9 cellular contexts compared by ENCODE assay signal in the genomic region with DNA sequence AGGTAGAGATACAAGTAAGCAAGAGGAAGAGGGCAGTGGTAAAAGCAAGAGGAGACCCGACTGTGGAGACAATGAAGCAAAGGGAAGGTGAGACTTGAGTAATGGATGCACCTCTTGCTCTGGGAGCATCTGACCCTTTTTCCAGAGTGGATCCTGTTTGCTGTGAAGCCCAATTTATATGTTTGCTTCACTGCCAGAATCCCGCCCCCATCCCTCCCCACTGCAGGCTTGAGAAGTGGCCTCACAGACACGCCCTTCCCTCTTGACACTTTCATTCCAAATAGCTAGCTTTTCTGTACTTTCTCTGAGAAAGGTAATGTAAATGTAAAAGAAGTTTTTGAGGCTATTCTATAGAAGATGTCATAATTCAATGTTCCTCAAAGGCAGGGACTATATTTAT. TPM values are rescaled to one million over a fixed set of nuclear protein-coding genes. Genes with fewer than 3 reads are reported as not detected.
DNase-seq lines count a peak whose midpoint lies in the region; ATAC-seq, FAIRE-seq and TF ChIP-seq lines count a peak whose summit lies in the region.
"Had no signal": no experiment of that assay in that cellular context is flagged by ENCODE, and none has a peak within 500 bp of the region (broad histone marks: within the 10 kb centered on the region; RNA-seq: fewer than 3 reads in every experiment).

No MANE protein-coding gene starts in this region.

- H4K20me1 ChIP-seq in keratinocyte (ENCODE audit: control insufficient read depth, extremely low read depth, insufficient read depth, low read length) = no peaks in the 10 kb centered on the region

- intact Hi-C loops in Right ventricle myocardium inferior (cut with DNase I) = loop anchor here (2.0 kb wide), 1 partner anchor 38 kb away; a partner anchor contains a TSS

- ATAC-seq in Right ventricle myocardium inferior (no peak), WTC11 (no peak), GM19395 (IDR thresholded peaks at IDR 0.05; ENCODE audit: unreplicated experiment) (no peak)

- H3K4me1 ChIP-seq in cardiac muscle cell (ENCODE audit: low read depth) = peaks cover 19% of the 10 kb centered on the region
- H3K4me1 ChIP-seq in keratinocyte (ENCODE audit: control insufficient read depth, extremely low read depth, insufficient read depth, low read length) = peaks cover 14% of the 10 kb centered on the region

- CTCF ChIA-PET in WTC11 (lab: Charles Lee) = interaction anchor here (1.0 to 2.2 kb wide), 8 partner anchors 11 to 280 kb away, joined by 3 to 16 read pairs (median 5); a partner anchor contains a TSS

- H3K9me3 ChIP-seq in cardiac muscle cell (ENCODE audit: low read depth) (no peaks in the 10 kb centered on the region), keratinocyte (ENCODE audit: control insufficient read depth, low read depth, low read length) (no peaks in the 10 kb centered on the region)

- peak overlapping the region; percentile 94 for H3K4me2 ChIP-seq in keratinocyte (ENCODE audit: control insufficient read depth, extremely low read depth, insufficient read depth, low read depth, low read length)

- H3K4me1 Mint-ChIP-seq in WTC11 (peaks cover 16% of the 10 kb centered on the region), type B pancreatic cell (ENCODE audit: unreplicated experiment) (peaks cover 34% of the 10 kb centered on the region)

- H3K27ac Mint-ChIP-seq in WTC11 (peak overlapping the region; percentile 61; the same call in 1 of the 2 replicates), type B pancreatic cell (peak overlapping the region; percentile 96)

- H3K27ac ChIP-seq in cardiac muscle cell (peak overlapping the region; percentile 94), keratinocyte (ENCODE audit: control insufficient read depth, insufficient read depth, low read length) (no peak overlapping the region)

- H3K27me3 ChIP-seq in cardiac muscle cell (no peaks in the 10 kb centered on the region), keratinocyte (ENCODE audit: control insufficient read depth, extremely low read depth, insufficient read depth, low read length) (no peaks in the 10 kb centered on the region)

- H3K27me3 Mint-ChIP-seq in WTC11 (ENCODE audit: low read depth) (peaks cover 18% of the 10 kb centered on the region), type B pancreatic cell (peaks cover 13% of the 10 kb centered on the region)

- POLR2A ChIA-PET in WTC11 (lab: Charles Lee) = interaction anchor here (0.7 to 2.2 kb wide), 7 partner anchors 9 to 1706 kb away, joined by 3 to 16 read pairs (median 5); a partner anchor contains a TSS

- peaks cover 6% of the 10 kb centered on the region for H3K79me2 ChIP-seq in keratinocyte (ENCODE audit: control insufficient read depth, insufficient read depth, low read length)

- H3K9me3 Mint-ChIP-seq in WTC11 (peaks cover 17% of the 10 kb centered on the region), type B pancreatic cell (no peaks in the 10 kb centered on the region)

- H3K4me3 Mint-ChIP-seq in WTC11 = peak overlapping the region; percentile 92
- peak overlapping the region; percentile 99 for H3K4me3 Mint-ChIP-seq in type B pancreatic cell

- H3K4me3 ChIP-seq in cardiac muscle cell (peak overlapping the region; percentile 81), keratinocyte (ENCODE audit: control insufficient read depth in 2 of 3, extremely low read depth in 1 of 3, insufficient read depth in 2 of 3, low read depth in 1 of 3, low read length in 3 of 3) (peak overlapping the region in 2 of 3 experiments; percentile 89 to 95)

- peak overlapping the region; percentile 97 for H2AFZ ChIP-seq in keratinocyte (ENCODE audit: control insufficient read depth, low read length)

- dilution Hi-C loops in keratinocyte (cut with MboI; ENCODE audit: extremely low pct_ligation_motif_present, low sequenced_read_pairs) = no loop called here

- peak; percentile 8 to 11 for DNase-seq in cardiac muscle cell (ENCODE audit: low read depth in 1 of 2, low spot score in 1 of 2)
- no peak for DNase-seq in Right ventricle myocardium inferior (ENCODE audit: missing footprints)
- peak; percentile 14 for DNase-seq in WTC11 (ENCODE audit: low spot score)
- no peak for DNase-seq in keratinocyte (ENCODE audit: low read depth, low spot score)
- DNase-seq in type B pancreatic cell (ENCODE audit: extremely low spot score, unreplicated experiment) = no peak
- DNase-seq in HTR-8/SVneo (ENCODE audit: insufficient read length, low spot score) = no peak
- DNase-seq in HuH-7 (ENCODE audit: low spot score) = no peak
- DNase-seq: KG1 had no signal

- TF ChIP-seq CTCF in cardiac muscle cell (IDR thresholded peaks at IDR 0.05; ENCODE audit: low read depth, low read length) (no peak), WTC11 (IDR thresholded peaks at IDR 0.05) (no peak), keratinocyte (optimal IDR thresholded peaks at IDR 0.05 in 1 of 3, IDR thresholded peaks at IDR 0.05 in 1 of 3, conservative IDR thresholded peaks at IDR 0.05 in 1 of 3; ENCODE audit: extremely low read depth in 1 of 3, insufficient read depth in 2 of 3, low read length in 3 of 3) (no peak), type B pancreatic cell (conservative IDR thresholded peaks at IDR 0.05) (no peak)

- peaks cover 5% of the 10 kb centered on the region for H3K36me3 ChIP-seq in cardiac muscle cell
- peaks cover 0 to under 1% of the 10 kb centered on the region in 2 experiments for H3K36me3 ChIP-seq in keratinocyte (ENCODE audit: control insufficient read depth in 2 of 2, extremely low read depth in 1 of 2, insufficient read depth in 2 of 2, low read length in 2 of 2)

- no peak for FAIRE-seq in keratinocyte (lab: Jason Lieb, UNC)
- no peak for FAIRE-seq in HTR-8/SVneo (lab: Jason Lieb, UNC)

- H3K36me3 Mint-ChIP-seq in WTC11 (peaks cover 19% of the 10 kb centered on the region), type B pancreatic cell (peaks cover 10% of the 10 kb centered on the region)

- no peaks in the 10 kb centered on the region for H3K9me1 ChIP-seq in keratinocyte (ENCODE audit: control insufficient read depth, extremely low read depth, insufficient read depth, low read length)

- H3K9ac ChIP-seq in keratinocyte (ENCODE audit: control insufficient read depth, extremely low read depth, insufficient read depth, low read length) = no peak overlapping the region

RNA-seq across cellular contexts. Expression of a gene that starts 0.7 kb away (rescaled TPM):
- 118 and 152 TPM in 2 replicates for total RNA-seq in cardiac muscle cell
- polyA plus RNA-seq in cardiac muscle cell = 148 and 163 TPM in 2 replicates
- 637 TPM for total RNA-seq in Right ventricle myocardium inferior
- total RNA-seq in WTC11 (2021) = 99.3 to 109 TPM (median 108 TPM) in 3 replicates
- 67.1 to 105 TPM (median 67.9 TPM) in 3 replicates for polyA plus RNA-seq in keratinocyte
- polyA plus RNA-seq in keratinocyte (2011; ENCODE audit: low read depth) = 40.7 TPM
- polyA plus RNA-seq in keratinocyte (2011; cell fraction: cytosol; rRNA removed) = 45.6 and 57.0 TPM in 2 replicates
- 106 and 108 TPM in 2 replicates for polyA plus RNA-seq in keratinocyte (2011; cell fraction: nucleus; rRNA removed)
- 38.7 and 51.2 TPM in 2 replicates for polyA plus RNA-seq in keratinocyte (2012; ENCODE audit: low replicate concordance)
- 63.3 to 84.0 TPM (median 70.0 TPM) in 3 replicates for polyA minus RNA-seq in keratinocyte
- 43.4 TPM for polyA minus RNA-seq in keratinocyte (2011; cell fraction: cytosol; rRNA and poly(A)+ RNA removed)
- 32.4 and 61.3 TPM in 2 replicates for polyA minus RNA-seq in keratinocyte (2011; cell fraction: nucleus; rRNA and poly(A)+ RNA removed)
- 99.0 and 119 TPM in 2 replicates for total RNA-seq in type B pancreatic cell (ENCODE audit: low replicate concordance)

RNA-seq across cellular contexts. Expression of a gene that starts 12.6 kb away (rescaled TPM):
- total RNA-seq in cardiac muscle cell = 13.2 and 20.4 TPM in 2 replicates
- 16.7 and 17.1 TPM in 2 replicates for polyA plus RNA-seq in cardiac muscle cell
- 7.7 TPM for total RNA-seq in Right ventricle myocardium inferior
- 20.4 to 23.3 TPM (median 21.3 TPM) in 3 replicates for total RNA-seq in WTC11 (2021)
- 8.6 to 15.4 TPM (median 11.9 TPM) in 3 replicates for polyA plus RNA-seq in keratinocyte
- 3.8 TPM for polyA plus RNA-seq in keratinocyte (2011; ENCODE audit: low read depth)
- polyA plus RNA-seq in keratinocyte (2011; cell fraction: cytosol; rRNA removed) = 5.2 and 11.3 TPM in 2 replicates
- polyA plus RNA-seq in keratinocyte (2011; cell fraction: nucleus; rRNA removed) = 6.7 and 9.6 TPM in 2 replicates
- polyA plus RNA-seq in keratinocyte (2012; ENCODE audit: low replicate concordance) = 4.2 and 6.7 TPM in 2 replicates
- 6.3 to 26.0 TPM (median 14.8 TPM) in 3 replicates for polyA minus RNA-seq in keratinocyte
- 4.6 TPM for polyA minus RNA-seq in keratinocyte (2011; cell fraction: cytosol; rRNA and poly(A)+ RNA removed)
- 5.8 and 17.9 TPM in 2 replicates for polyA minus RNA-seq in keratinocyte (2011; cell fraction: nucleus; rRNA and poly(A)+ RNA removed)
- 25.0 and 32.0 TPM in 2 replicates for total RNA-seq in type B pancreatic cell (ENCODE audit: low replicate concordance)

RNA-seq across cellular contexts. Expression of a gene that starts 38.8 kb away (rescaled TPM):
- total RNA-seq in cardiac muscle cell = 41.2 and 47.9 TPM in 2 replicates
- polyA plus RNA-seq in cardiac muscle cell = 53.0 and 62.0 TPM in 2 replicates
- 80.7 TPM for total RNA-seq in Right ventricle myocardium inferior
- 7.4 to 11.3 TPM (median 8.8 TPM) in 3 replicates for total RNA-seq in WTC11 (2021)
- polyA plus RNA-seq in keratinocyte = 18.4 to 21.7 TPM (median 19.0 TPM) in 3 replicates
- polyA plus RNA-seq in keratinocyte (2011; ENCODE audit: low read depth) = 1.9 TPM
- polyA plus RNA-seq in keratinocyte (2011; cell fraction: cytosol; rRNA removed) = 11.3 and 13.7 TPM in 2 replicates
- 11.4 and 13.6 TPM in 2 replicates for polyA plus RNA-seq in keratinocyte (2011; cell fraction: nucleus; rRNA removed)
- polyA plus RNA-seq in keratinocyte (2012; ENCODE audit: low replicate concordance) = 10.5 and 18.7 TPM in 2 replicates
- polyA minus RNA-seq in keratinocyte = 17.9 to 27.7 TPM (median 22.1 TPM) in 3 replicates
- 8.4 TPM for polyA minus RNA-seq in keratinocyte (2011; cell fraction: cytosol; rRNA and poly(A)+ RNA removed)
- polyA minus RNA-seq in keratinocyte (2011; cell fraction: nucleus; rRNA and poly(A)+ RNA removed) = 5.7 and 9.4 TPM in 2 replicates
- 27.0 and 29.5 TPM in 2 replicates for total RNA-seq in type B pancreatic cell (ENCODE audit: low replicate concordance)

Comparison
In these comparisons a context has a peak if more than half of its experiments do, and no peak if none do; other contexts are left out.
1. DNase-seq: peak in cardiac muscle cell (2 of 2) and WTC11 (single experiment); none in Right ventricle myocardium inferior (single experiment), keratinocyte (single experiment), type B pancreatic cell (single experiment), HTR-8/SVneo (single experiment) and HuH-7 (single experiment).